Comparison of ENCODE assay signal across 1 cellular context in genomic region chr6:160301341-160301740, GRCh38.
TF ChIP-seq lines count a peak whose summit lies in the region.

No MANE protein-coding gene starts in this region.

TF ChIP-seq in WTC11, 78 proteins besides CTCF, POLR2A, EP300 and RAD21 (continued from another document):
- TF ChIP-seq STAT6 (CRISPR knock-in tag; conservative IDR thresholded peaks at IDR 0.05; ENCODE audit: low read depth) = no peak
- TF ChIP-seq NR1H2 (CRISPR knock-in tag; IDR thresholded peaks at IDR 0.05) = no peak
- no peak for TF ChIP-seq ELF4 (CRISPR knock-in tag; IDR thresholded peaks at IDR 0.05; ENCODE audit: low read depth)
- TF ChIP-seq E2F4 (CRISPR knock-in tag; IDR thresholded peaks at IDR 0.05; ENCODE audit: borderline replicate concordance, low read depth) = no peak
- no peak for TF ChIP-seq CREM (CRISPR knock-in tag; IDR thresholded peaks at IDR 0.05)
- TF ChIP-seq FOXP4 (CRISPR knock-in tag; IDR thresholded peaks at IDR 0.05) = no peak
- TF ChIP-seq ATF3 (CRISPR knock-in tag; conservative IDR thresholded peaks at IDR 0.05) = no peak
- TF ChIP-seq E2F1 (CRISPR knock-in tag; IDR thresholded peaks at IDR 0.05) = no peak
- TF ChIP-seq OVOL2 (CRISPR knock-in tag; IDR thresholded peaks at IDR 0.05; ENCODE audit: borderline replicate concordance) = no peak
- no peak for TF ChIP-seq ZNF396 (CRISPR knock-in tag; IDR thresholded peaks at IDR 0.05; ENCODE audit: borderline replicate concordance)
TF ChIP-seq in WTC11: peak in this region for 0.
